Comparison of ENCODE assay signal across 26 cellular contexts in genomic region chr2:145655366-145655765, GRCh38.
"Had no signal": no experiment of that assay in that cellular context is flagged by ENCODE, and none has a peak within 500 bp of the region (broad histone marks: within the 10 kb centered on the region; RNA-seq: fewer than 3 reads in every experiment).

No MANE protein-coding gene starts in this region.

- H3K4me1 Mint-ChIP-seq: endodermal cell; naive thymus-derived CD4-positive, alpha-beta T cell had no signal

- H3K27ac ChIP-seq: epithelial cell of prostate, gastrocnemius medialis, neutrophil, pancreas, right lobe of liver, testis, tibial artery had no signal

- H3K9me3 ChIP-seq: gastrocnemius medialis, mucosa of descending colon, neutrophil, pancreas, right lobe of liver, testis, tibial artery had no signal

- H3K27me3 Mint-ChIP-seq: dendritic cell treated with granulocyte-macrophage colony-stimulating factor and Interleukin-4, amounts not matched to agents 40 ng/mL and 50 ng/mL, for 4 days; naive thymus-derived CD4-positive, alpha-beta T cell; type B pancreatic cell had no signal

- H3K27me3 ChIP-seq: gastrocnemius medialis, neutrophil, pancreas, right lobe of liver, testis, tibial artery had no signal

- H3K4me3 ChIP-seq: gastrocnemius medialis, lung, mucosa of descending colon, pancreas, right lobe of liver, testis, tibial artery had no signal

- H3K4me1 ChIP-seq: gastrocnemius medialis, pancreas, right lobe of liver, testis had no signal

- ATAC-seq: esophagus mucosa; gastrocnemius medialis; mucosa of descending colon; naive thymus-derived CD4-positive, alpha-beta T cell; pancreas; right lobe of liver; stimulated activated naive CD8-positive, alpha-beta T cell treated with anti-CD3 and anti-CD28 coated beads, Interleukin-15, Interleukin-2, amounts not matched to agents 100 U/mL and 50 U/mL, for 24 hours had no signal

- H3K4me3 Mint-ChIP-seq: dendritic cell treated with granulocyte-macrophage colony-stimulating factor and Interleukin-4, amounts not matched to agents 40 ng/mL and 50 ng/mL, for 4 days; endodermal cell; mesothelial cell of epicardium; naive thymus-derived CD4-positive, alpha-beta T cell; neural crest cell; type B pancreatic cell had no signal

- H3K9me3 Mint-ChIP-seq: endodermal cell, type B pancreatic cell had no signal

- H3K36me3 Mint-ChIP-seq: mesothelial cell of epicardium; naive thymus-derived CD4-positive, alpha-beta T cell; type B pancreatic cell had no signal

- H3K36me3 ChIP-seq: gastrocnemius medialis, neutrophil, pancreas, right lobe of liver, tibial artery had no signal

- H3K27ac Mint-ChIP-seq: dendritic cell treated with granulocyte-macrophage colony-stimulating factor and Interleukin-4, amounts not matched to agents 40 ng/mL and 50 ng/mL, for 4 days; endodermal cell; mesothelial cell of epicardium; naive thymus-derived CD4-positive, alpha-beta T cell; type B pancreatic cell had no signal

- DNase-seq: effector CD8-positive, alpha-beta T cell; endodermal cell; gastrocnemius medialis; head of caudate nucleus; mesenchymal stem cell; mucosa of descending colon; naive thymus-derived CD4-positive, alpha-beta T cell; pancreas; right lobe of liver; small intestine; stimulated activated CD4-positive, alpha-beta T cell treated with anti-CD3 and anti-CD28 coated beads, Interleukin-12 subunit alpha, Interleukin-12 subunit beta, amount 100 ng/mL, for 4 hours; stimulated activated CD4-positive, alpha-beta T cell treated with anti-CD3 and anti-CD28 coated beads, Interleukin-1b, Interleukin-23, amount 100 ng/mL, for 48 hours; stimulated activated CD4-positive, alpha-beta T cell treated with anti-CD3 and anti-CD28 coated beads, Interleukin-4, amount 100 ng/mL, for 1 hour; stimulated activated CD8-positive, alpha-beta memory T cell treated with anti-CD3 and anti-CD28 coated beads, Interleukin-4, amount 100 ng/mL, for 48 hours; stimulated activated naive CD8-positive, alpha-beta T cell treated with anti-CD3 and anti-CD28 coated beads, Interleukin-15, Interleukin-2, amounts not matched to agents 100 U/mL and 50 U/mL, for 24 hours; substantia nigra; testis; tibial artery had no signal
